Comparison of ENCODE assay signal across 12 cellular contexts in the genomic region with DNA sequence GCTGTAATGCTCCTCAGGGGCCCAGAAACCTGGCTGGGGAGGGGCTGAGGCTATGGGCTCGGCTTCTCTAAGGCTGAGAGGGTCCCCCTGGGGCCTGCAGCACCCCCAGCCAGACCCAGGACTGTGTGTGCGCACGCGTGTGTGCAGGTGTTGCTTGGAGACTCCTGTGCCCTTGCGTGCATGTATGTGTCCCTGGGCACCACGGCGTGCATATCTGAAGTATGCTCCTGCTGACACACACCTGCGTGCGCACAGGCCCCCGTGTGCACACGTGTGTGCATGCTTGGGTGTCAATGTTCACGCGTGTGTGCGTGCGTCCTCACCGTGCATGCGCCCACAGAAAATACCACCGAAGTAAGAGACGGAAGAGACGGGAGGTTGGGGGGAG. TPM values are rescaled to one million over a fixed set of nuclear protein-coding genes. Genes with fewer than 3 reads are reported as not detected.
DNase-seq lines count a peak whose midpoint lies in the region; ATAC-seq and TF ChIP-seq lines count a peak whose summit lies in the region.
"Had no signal": no experiment of that assay in that cellular context is flagged by ENCODE, and none has a peak within 500 bp of the region (broad histone marks: within the 10 kb centered on the region; RNA-seq: fewer than 3 reads in every experiment).

No MANE protein-coding gene starts in this region.

- H3K4me3 ChIP-seq in mammary epithelial cell (replicated peaks in 1 of 3; ENCODE audit: insufficient read depth in 1 of 3, low read depth in 2 of 3, low read length in 3 of 3) (no peak overlapping the region), iPS-18c (ENCODE audit: insufficient read depth, low read depth, low read length) (peak overlapping the region; percentile 62), thoracic aorta (peak overlapping the region; percentile 73)

- intact Hi-C loops in MCF 10A (cut with micrococcal nuclease) (no loop called here), mammary epithelial cell (cut with micrococcal nuclease) (no loop called here)
- intact Hi-C loops in activated T-helper 1 cell treated with anti-CD3 and anti-CD28 coated beads, Interleukin-12 subunit alpha, Interleukin-12 subunit beta, Interleukin-2, Interleukin-4 antibody, amounts not matched to agents 30 ng/mL and 10 ng/mL and 1 ng/mL, durations not matched to agents 14 hours and 24 hours and 36 hours (cut with micrococcal nuclease), result no loop called here

- no peaks in the 10 kb centered on the region for H3K36me3 ChIP-seq in mammary epithelial cell (ENCODE audit: insufficient read depth, low read length)
- no peaks in the 10 kb centered on the region for H3K36me3 ChIP-seq in thoracic aorta

- BruUV-seq in MCF 10A (replicated peaks; lab: Mats Ljungman, UMichigan) (no TSS peak), mammary epithelial cell (replicated peaks; lab: Mats Ljungman, UMichigan) (no TSS peak)

- H4K20me1 ChIP-seq in mammary epithelial cell (ENCODE audit: insufficient read depth, low read length), result no peaks in the 10 kb centered on the region

- no peaks in the 10 kb centered on the region for H3K9me3 Mint-ChIP-seq in MCF 10A (ENCODE audit: unreplicated experiment)
- no peaks in the 10 kb centered on the region for H3K9me3 Mint-ChIP-seq in activated T-helper 1 cell treated with anti-CD3 and anti-CD28 coated beads, Interleukin-12 subunit alpha, Interleukin-12 subunit beta, Interleukin-2, Interleukin-4 antibody, amounts not matched to agents 30 ng/mL and 10 ng/mL and 1 ng/mL, durations not matched to agents 14 hours and 24 hours and 36 hours
- H3K9me3 Mint-ChIP-seq: dendritic cell treated with granulocyte-macrophage colony-stimulating factor and Interleukin-4, amounts not matched to agents 40 ng/mL and 50 ng/mL, for 4 days had no signal

- no peak overlapping the region for H3K4me2 ChIP-seq in mammary epithelial cell (ENCODE audit: insufficient read depth, low read depth, low read length)

- no peaks in the 10 kb centered on the region for H3K36me3 Mint-ChIP-seq in MCF 10A (ENCODE audit: insufficient read depth, unreplicated experiment)
- H3K36me3 Mint-ChIP-seq in activated T-helper 1 cell treated with anti-CD3 and anti-CD28 coated beads, Interleukin-12 subunit alpha, Interleukin-12 subunit beta, Interleukin-2, Interleukin-4 antibody, amounts not matched to agents 30 ng/mL and 10 ng/mL and 1 ng/mL, durations not matched to agents 14 hours and 24 hours and 36 hours (ENCODE audit: low read depth), result no peaks in the 10 kb centered on the region

- no peak overlapping the region for H2AFZ ChIP-seq in mammary epithelial cell (ENCODE audit: low read depth, low read length)

- in situ Hi-C loops in mammary epithelial cell (cut with MboI; ENCODE audit: low sequenced_read_pairs in 2 of 2), result no loop called here

- H3K9me3 ChIP-seq in mammary epithelial cell (replicated peaks; ENCODE audit: insufficient read depth, low read length) (no peaks in the 10 kb centered on the region), iPS-18c (ENCODE audit: control insufficient read depth, insufficient read depth, low read length) (no peaks in the 10 kb centered on the region), thoracic aorta (no peaks in the 10 kb centered on the region)

- H3K27me3 Mint-ChIP-seq in MCF 10A (ENCODE audit: insufficient read depth, unreplicated experiment), result peaks cover 41% of the 10 kb centered on the region
- H3K27me3 Mint-ChIP-seq in activated T-helper 1 cell treated with anti-CD3 and anti-CD28 coated beads, Interleukin-12 subunit alpha, Interleukin-12 subunit beta, Interleukin-2, Interleukin-4 antibody, amounts not matched to agents 30 ng/mL and 10 ng/mL and 1 ng/mL, durations not matched to agents 14 hours and 24 hours and 36 hours (ENCODE audit: insufficient read depth), result peaks cover 46% of the 10 kb centered on the region

- no peak overlapping the region for H3K9ac ChIP-seq in mammary epithelial cell (ENCODE audit: insufficient read depth, low read length)

- TF ChIP-seq CTCF in MCF 10A (IDR thresholded peaks at IDR 0.05; ENCODE audit: unreplicated experiment), result no peak
- TF ChIP-seq CTCF in mammary epithelial cell (conservative IDR thresholded peaks at IDR 0.05 in 1 of 2, IDR thresholded peaks at IDR 0.05 in 1 of 2; ENCODE audit: extremely low read depth in 1 of 2, insufficient read depth in 1 of 2, low read depth in 1 of 2, low read length in 2 of 2), result no peak
- TF ChIP-seq CTCF in thoracic aorta (IDR thresholded peaks at IDR 0.05), result no peak

- DNase-seq in MCF 10A (ENCODE audit: unreplicated experiment) (no peak), mammary epithelial cell (no peak), thoracic aorta (ENCODE audit: low spot score) (no peak), HK-2 (ENCODE audit: unreplicated experiment) (no peak), NCI-H524 treated with DMSO at 0.1 percent for 48 hours (lab: John Stamatoyannopoulos, UW) (no peak)
- DNase-seq in activated T-helper 1 cell treated with anti-CD3 and anti-CD28 coated beads, Interleukin-12 subunit alpha, Interleukin-12 subunit beta, Interleukin-2, Interleukin-4 antibody, amounts not matched to agents 30 ng/mL and 10 ng/mL and 1 ng/mL, durations not matched to agents 14 hours and 24 hours and 36 hours (ENCODE audit: low spot score), result no peak

- H3K27ac Mint-ChIP-seq in MCF 10A (ENCODE audit: low read depth, unreplicated experiment), result no peak overlapping the region
- H3K27ac Mint-ChIP-seq in activated T-helper 1 cell treated with anti-CD3 and anti-CD28 coated beads, Interleukin-12 subunit alpha, Interleukin-12 subunit beta, Interleukin-2, Interleukin-4 antibody, amounts not matched to agents 30 ng/mL and 10 ng/mL and 1 ng/mL, durations not matched to agents 14 hours and 24 hours and 36 hours, result peak overlapping the region; percentile 79
- H3K27ac Mint-ChIP-seq: CD4-positive, CD25-positive, alpha-beta regulatory T cell; dendritic cell treated with granulocyte-macrophage colony-stimulating factor and Interleukin-4, amounts not matched to agents 40 ng/mL and 50 ng/mL, for 4 days had no signal

- 46% methylated on average over 11 of the region's 20 CpGs for WGBS in mammary epithelial cell (ENCODE audit: low coverage, missing lambda C conversion rate)

- CTCF ChIA-PET in MCF 10A (lab: Yijun Ruan, JAX), result no interaction called here
- CTCF ChIA-PET in mammary epithelial cell (lab: Charles Lee; ENCODE audit: low non-redundant PET), result no interaction called here

- no peaks in the 10 kb centered on the region for H3K79me2 ChIP-seq in mammary epithelial cell (ENCODE audit: insufficient read depth, low read length)

- peak overlapping the region; percentile 59 for H3K4me3 Mint-ChIP-seq in MCF 10A (ENCODE audit: unreplicated experiment)
- H3K4me3 Mint-ChIP-seq in activated T-helper 1 cell treated with anti-CD3 and anti-CD28 coated beads, Interleukin-12 subunit alpha, Interleukin-12 subunit beta, Interleukin-2, Interleukin-4 antibody, amounts not matched to agents 30 ng/mL and 10 ng/mL and 1 ng/mL, durations not matched to agents 14 hours and 24 hours and 36 hours, result peak overlapping the region; percentile 78
- H3K4me3 Mint-ChIP-seq: dendritic cell treated with granulocyte-macrophage colony-stimulating factor and Interleukin-4, amounts not matched to agents 40 ng/mL and 50 ng/mL, for 4 days had no signal

- H3K27ac ChIP-seq in mammary epithelial cell (ENCODE audit: insufficient read depth, low read depth, low read length), result no peak overlapping the region
- no peak overlapping the region for H3K27ac ChIP-seq in thoracic aorta

- no peaks in the 10 kb centered on the region for H3K4me1 Mint-ChIP-seq in MCF 10A (ENCODE audit: insufficient read depth, unreplicated experiment)
- H3K4me1 Mint-ChIP-seq in activated T-helper 1 cell treated with anti-CD3 and anti-CD28 coated beads, Interleukin-12 subunit alpha, Interleukin-12 subunit beta, Interleukin-2, Interleukin-4 antibody, amounts not matched to agents 30 ng/mL and 10 ng/mL and 1 ng/mL, durations not matched to agents 14 hours and 24 hours and 36 hours (ENCODE audit: low read depth), result peaks cover 5% of the 10 kb centered on the region

- H3K27me3 ChIP-seq in mammary epithelial cell (ENCODE audit: insufficient read depth, low read length), result peaks cover 24% of the 10 kb centered on the region
- no peaks in the 10 kb centered on the region for H3K27me3 ChIP-seq in thoracic aorta (replicated peaks; ENCODE audit: insufficient read depth)

- dilution Hi-C loops in mammary epithelial cell (cut with HindIII; ENCODE audit: low sequenced_read_pairs), result no loop called here

- POLR2A ChIA-PET in MCF 10A (lab: Yijun Ruan, JAX), result no interaction called here

- ATAC-seq in thoracic aorta (ENCODE audit: insufficient number of reproducible peaks, low FRiP score, low read depth) (no peak), HG03139 (IDR thresholded peaks at IDR 0.05; ENCODE audit: unreplicated experiment) (no peak)

- H3K4me1 ChIP-seq in mammary epithelial cell (ENCODE audit: insufficient read depth, low read length), result peaks cover 6% of the 10 kb centered on the region
- peaks cover 7 to 16% of the 10 kb centered on the region in 2 donors for H3K4me1 ChIP-seq in thoracic aorta (ENCODE audit: control insufficient read depth in 1 of 2, low read depth in 2 of 2)

RNA-seq across cellular contexts. Expression of a gene that starts 14.9 kb away (rescaled TPM):
- total RNA-seq in MCF 10A (2022) (not detected in 2 replicates), mammary epithelial cell (not detected), thoracic aorta (1 to 10 TPM; 1.6 to 2.8 TPM)
- not detected for polyA plus RNA-seq in mammary epithelial cell
- polyA minus RNA-seq in mammary epithelial cell, result not detected
- 0.12 TPM in 1 of 2 replicates, not detected in the other for total RNA-seq in activated T-helper 1 cell treated with anti-CD3 and anti-CD28 coated beads, Interleukin-12 subunit alpha, Interleukin-12 subunit beta, Interleukin-2, Interleukin-4 antibody, amounts not matched to agents 30 ng/mL and 10 ng/mL and 1 ng/mL, durations not matched to agents 14 hours and 24 hours and 36 hours
- total RNA-seq: CD4-positive, CD25-positive, alpha-beta regulatory T cell; RPMI7951 had no signal
- polyA plus RNA-seq: CD4-positive, CD25-positive, alpha-beta regulatory T cell had no signal

RNA-seq across cellular contexts. Expression of a gene that starts 17.7 kb away (rescaled TPM):
- total RNA-seq in MCF 10A (2022) (not detected in 2 replicates), mammary epithelial cell (not detected), thoracic aorta (not detected)
- not detected for polyA plus RNA-seq in mammary epithelial cell
- not detected for polyA minus RNA-seq in mammary epithelial cell
- total RNA-seq in activated T-helper 1 cell treated with anti-CD3 and anti-CD28 coated beads, Interleukin-12 subunit alpha, Interleukin-12 subunit beta, Interleukin-2, Interleukin-4 antibody, amounts not matched to agents 30 ng/mL and 10 ng/mL and 1 ng/mL, durations not matched to agents 14 hours and 24 hours and 36 hours, result not detected in 2 replicates
- total RNA-seq: CD4-positive, CD25-positive, alpha-beta regulatory T cell; posterior vena cava; RPMI7951 had no signal
- polyA plus RNA-seq: CD4-positive, CD25-positive, alpha-beta regulatory T cell had no signal

RNA-seq across cellular contexts. Expression of a gene that starts 23.5 kb away (rescaled TPM):
- total RNA-seq in MCF 10A (2022) (not detected in 2 replicates), mammary epithelial cell (not detected), thoracic aorta (not detected)
- polyA plus RNA-seq in mammary epithelial cell, result not detected
- not detected for polyA minus RNA-seq in mammary epithelial cell
- total RNA-seq in activated T-helper 1 cell treated with anti-CD3 and anti-CD28 coated beads, Interleukin-12 subunit alpha, Interleukin-12 subunit beta, Interleukin-2, Interleukin-4 antibody, amounts not matched to agents 30 ng/mL and 10 ng/mL and 1 ng/mL, durations not matched to agents 14 hours and 24 hours and 36 hours, result not detected in 2 replicates
- total RNA-seq: CD4-positive, CD25-positive, alpha-beta regulatory T cell; posterior vena cava; RPMI7951 had no signal
- polyA plus RNA-seq: CD4-positive, CD25-positive, alpha-beta regulatory T cell had no signal

RNA-seq across cellular contexts. Expression of a gene that starts 37.0 kb away (rescaled TPM):
- total RNA-seq in MCF 10A (2022) (not detected in 2 replicates), mammary epithelial cell (not detected), thoracic aorta (not detected)
- polyA plus RNA-seq in mammary epithelial cell, result not detected
- polyA minus RNA-seq in mammary epithelial cell, result not detected
- not detected in 2 replicates for total RNA-seq in activated T-helper 1 cell treated with anti-CD3 and anti-CD28 coated beads, Interleukin-12 subunit alpha, Interleukin-12 subunit beta, Interleukin-2, Interleukin-4 antibody, amounts not matched to agents 30 ng/mL and 10 ng/mL and 1 ng/mL, durations not matched to agents 14 hours and 24 hours and 36 hours
- total RNA-seq: CD4-positive, CD25-positive, alpha-beta regulatory T cell; posterior vena cava; RPMI7951 had no signal

RNA-seq across cellular contexts. Expression of a gene that starts 46.6 kb away (rescaled TPM):
- total RNA-seq in MCF 10A (2022), result not detected in 2 replicates
- not detected for total RNA-seq in mammary epithelial cell
- not detected for polyA plus RNA-seq in mammary epithelial cell
- polyA minus RNA-seq in mammary epithelial cell, result not detected
- not detected in 2 replicates for total RNA-seq in activated T-helper 1 cell treated with anti-CD3 and anti-CD28 coated beads, Interleukin-12 subunit alpha, Interleukin-12 subunit beta, Interleukin-2, Interleukin-4 antibody, amounts not matched to agents 30 ng/mL and 10 ng/mL and 1 ng/mL, durations not matched to agents 14 hours and 24 hours and 36 hours
- not detected for total RNA-seq in thoracic aorta
- total RNA-seq: CD4-positive, CD25-positive, alpha-beta regulatory T cell; posterior vena cava; RPMI7951 had no signal
- polyA plus RNA-seq: CD4-positive, CD25-positive, alpha-beta regulatory T cell had no signal

Comparison
In these comparisons a context has a peak if more than half of its experiments do, and no peak if none do; other contexts are left out.
1. H3K4me3 ChIP-seq: peak in iPS-18c (single experiment) and thoracic aorta (single experiment); none in mammary epithelial cell (0 of 3).